ENCODE assay signal across 2 cellular contexts in genomic region chr10:101602767-101603398, GRCh38.
TF ChIP-seq lines count a peak whose summit lies in the region.

No MANE protein-coding gene starts in this region.

TF ChIP-seq in HEK293T, 16 proteins besides CTCF, POLR2A, EP300 and RAD21 (continued from another document):
- TF ChIP-seq FOXM1 (IDR thresholded peaks at IDR 0.05; ENCODE audit: borderline replicate concordance), result no peak
- no peak for TF ChIP-seq BHLHE40 (IDR thresholded peaks at IDR 0.05; ENCODE audit: borderline replicate concordance)
- no peak for TF ChIP-seq NFRKB (IDR thresholded peaks at IDR 0.05)
- no peak for TF ChIP-seq ZNF384 (IDR thresholded peaks at IDR 0.05)
- no peak for TF ChIP-seq SP1 (IDR thresholded peaks at IDR 0.05)

TF ChIP-seq in WTC11, 78 proteins besides CTCF, POLR2A, EP300 and RAD21 (continued from another document):
- TF ChIP-seq CDX4 (CRISPR knock-in tag; IDR thresholded peaks at IDR 0.05; ENCODE audit: borderline replicate concordance) (no peak), GABPB1 (CRISPR knock-in tag; IDR thresholded peaks at IDR 0.05) (no peak), MLX (CRISPR knock-in tag; IDR thresholded peaks at IDR 0.05) (no peak), TEAD4 (CRISPR knock-in tag; IDR thresholded peaks at IDR 0.05) (0 out of 2 replicates have a peak, but pooled peaks have one; percentile 50), TEAD1 (CRISPR knock-in tag; IDR thresholded peaks at IDR 0.05) (peak; percentile 34; the same call in 1 of the 2 replicates), E2F1 (CRISPR knock-in tag; IDR thresholded peaks at IDR 0.05) (no peak), ARID4B (CRISPR knock-in tag; IDR thresholded peaks at IDR 0.05; ENCODE audit: borderline replicate concordance) (no peak), SP1 (CRISPR knock-in tag; conservative IDR thresholded peaks at IDR 0.05) (peak; percentile 35; the same call in 1 of the 2 replicates)
